In genomic region chr4:636628-636950, GRCh38 we compare ENCODE assay signal across 1 cellular context.
TF ChIP-seq lines count a peak whose summit lies in the region.

No MANE protein-coding gene starts in this region.

TF ChIP-seq in K562, 482 proteins besides CTCF, POLR2A, EP300 and RAD21:
- TF ChIP-seq ZNF277 (CRISPR knock-in tag; IDR thresholded peaks at IDR 0.05; ENCODE audit: borderline replicate concordance) (no peak), SMC3 (conservative IDR thresholded peaks at IDR 0.05; ENCODE audit: insufficient read depth, low read depth, low read length) (no peak), ZZZ3 (IDR thresholded peaks at IDR 0.05) (no peak), FOSL1 (tag; conservative IDR thresholded peaks at IDR 0.05) (no peak), ZNF253 (CRISPR knock-in tag; conservative IDR thresholded peaks at IDR 0.05) (no peak), HNRNPUL1 (IDR thresholded peaks at IDR 0.05; ENCODE audit: low read length) (no peak), ATF1 (CRISPR knock-in tag; IDR thresholded peaks at IDR 0.05) (no peak), ATF1 (tag; IDR thresholded peaks at IDR 0.05) (no peak)
